In genomic region chr16:57646388-57647039, GRCh38 we compare ENCODE assay signal across 15 cellular contexts. TPM values are rescaled to one million over a fixed set of nuclear protein-coding genes. Genes with fewer than 3 reads are reported as not detected.
DNase-seq lines count a peak whose midpoint lies in the region; ATAC-seq, FAIRE-seq and TF ChIP-seq lines count a peak whose summit lies in the region.
"Had no signal": no experiment of that assay in that cellular context is flagged by ENCODE, and none has a peak within 500 bp of the region (broad histone marks: within the 10 kb centered on the region; RNA-seq: fewer than 3 reads in every experiment).

No MANE protein-coding gene starts in this region.

- H3K27ac Mint-ChIP-seq in astrocyte (ENCODE audit: unreplicated experiment): no peak overlapping the region
- H3K27ac Mint-ChIP-seq in stimulated activated memory B cell treated with anti-CD40 and anti-IgM and Interleukin-4, amounts not matched to agents 10 μg/mL and 1 μg/mL and 100 μg/mL, for 72 hours: no peak overlapping the region
- H3K27ac Mint-ChIP-seq in activated CD8-positive, alpha-beta memory T cell treated with anti-CD3 and anti-CD28 coated beads, Interleukin-2, amount 10 ng/mL, durations not matched to agents 7 days and 5 days: no peak overlapping the region
- H3K27ac Mint-ChIP-seq: endodermal cell had no signal

- no peak overlapping the region for H2AFZ ChIP-seq in astrocyte (ENCODE audit: low read depth, low read length)

- DNase-seq in HTR-8/SVneo (ENCODE audit: insufficient read length, low spot score): no peak
- DNase-seq in astrocyte (ENCODE audit: low read depth): no peak
- DNase-seq in kidney: no peak
- DNase-seq in activated CD8-positive, alpha-beta memory T cell treated with anti-CD3 and anti-CD28 coated beads, Interleukin-2, amount 10 ng/mL, durations not matched to agents 7 days and 5 days: no peak
- no peak for DNase-seq in Ammon's horn (ENCODE audit: low spot score)
- DNase-seq: amygdala; endodermal cell; hypothalamus; MV-4-11; NCI-H345; stimulated activated CD4-positive, alpha-beta T cell treated with anti-CD3 and anti-CD28 coated beads, Interleukin-4, amount 100 ng/mL, for 24 hours; T-helper 9 cell had no signal

- H3K27me3 ChIP-seq in astrocyte (ENCODE audit: insufficient read depth, low read length): no peaks in the 10 kb centered on the region

- no peaks in the 10 kb centered on the region for H3K36me3 Mint-ChIP-seq in astrocyte (ENCODE audit: low read depth, unreplicated experiment)
- no peaks in the 10 kb centered on the region for H3K36me3 Mint-ChIP-seq in stimulated activated memory B cell treated with anti-CD40 and anti-IgM and Interleukin-4, amounts not matched to agents 10 μg/mL and 1 μg/mL and 100 μg/mL, for 72 hours
- no peaks in the 10 kb centered on the region for H3K36me3 Mint-ChIP-seq in activated CD8-positive, alpha-beta memory T cell treated with anti-CD3 and anti-CD28 coated beads, Interleukin-2, amount 10 ng/mL, durations not matched to agents 7 days and 5 days

- H3K4me1 Mint-ChIP-seq in astrocyte (ENCODE audit: low read depth, unreplicated experiment): peaks cover 14% of the 10 kb centered on the region
- peaks cover 28% of the 10 kb centered on the region for H3K4me1 Mint-ChIP-seq in stimulated activated memory B cell treated with anti-CD40 and anti-IgM and Interleukin-4, amounts not matched to agents 10 μg/mL and 1 μg/mL and 100 μg/mL, for 72 hours
- H3K4me1 Mint-ChIP-seq in activated CD8-positive, alpha-beta memory T cell treated with anti-CD3 and anti-CD28 coated beads, Interleukin-2, amount 10 ng/mL, durations not matched to agents 7 days and 5 days: peaks cover 35% of the 10 kb centered on the region

- no peak overlapping the region for H3K4me2 ChIP-seq in astrocyte (ENCODE audit: low read length)

- H3K36me3 ChIP-seq in astrocyte (ENCODE audit: insufficient read depth, low read length) (no peaks in the 10 kb centered on the region), kidney (ENCODE audit: control insufficient read depth in 1 of 2, insufficient read depth in 2 of 2, low read length in 2 of 2) (peaks cover 23 to 40% of the 10 kb centered on the region in 2 donors)

- H4K20me1 ChIP-seq in astrocyte (ENCODE audit: insufficient read depth, low read length): no peaks in the 10 kb centered on the region

- no peaks in the 10 kb centered on the region for H3K9me3 Mint-ChIP-seq in astrocyte (ENCODE audit: unreplicated experiment)
- no peaks in the 10 kb centered on the region for H3K9me3 Mint-ChIP-seq in stimulated activated memory B cell treated with anti-CD40 and anti-IgM and Interleukin-4, amounts not matched to agents 10 μg/mL and 1 μg/mL and 100 μg/mL, for 72 hours
- H3K9me3 Mint-ChIP-seq in activated CD8-positive, alpha-beta memory T cell treated with anti-CD3 and anti-CD28 coated beads, Interleukin-2, amount 10 ng/mL, durations not matched to agents 7 days and 5 days (ENCODE audit: low read depth): no peaks in the 10 kb centered on the region
- H3K9me3 Mint-ChIP-seq: endodermal cell had no signal

- CTCF ChIA-PET in activated CD8-positive, alpha-beta memory T cell treated with anti-CD3 and anti-CD28 coated beads, Interleukin-2, amount 10 ng/mL, durations not matched to agents 7 days and 5 days (lab: Charles Lee): interaction anchor here (0.7 to 11.1 kb wide), 8 partner anchors 10 to 127 kb away, joined by 3 to 559 read pairs (median 46); partner anchors contain the start of gene CCDC102A

- H3K27ac ChIP-seq in astrocyte (ENCODE audit: low read depth, low read length) (no peak overlapping the region), kidney (ENCODE audit: low read depth in 2 of 2, low read length in 2 of 2) (peak overlapping the region; percentile 51 to 59)

- peak; percentile 93 for FAIRE-seq in HTR-8/SVneo (lab: Jason Lieb, UNC)
- FAIRE-seq in astrocyte (lab: Jason Lieb, UNC): no peak
- no peak for FAIRE-seq in kidney (lab: Jason Lieb, UNC)

- intact Hi-C loops in kidney (cut with DNase I): loop anchor here (5.0 kb wide), 1 partner anchor 54 kb away; no protein-coding TSS in a partner anchor

- H3K4me1 ChIP-seq in astrocyte (ENCODE audit: insufficient read depth, low read length): peaks cover 29% of the 10 kb centered on the region
- peaks cover 17 to 28% of the 10 kb centered on the region in 2 donors for H3K4me1 ChIP-seq in kidney (ENCODE audit: control insufficient read depth in 1 of 2, insufficient read depth in 1 of 2, low read depth in 1 of 2, low read length in 2 of 2)

- H3K4me3 ChIP-seq in astrocyte (ENCODE audit: insufficient read depth, low read depth, low read length) (no peak overlapping the region), kidney (ENCODE audit: low read length in 2 of 2) (no peak overlapping the region)

- H3K9ac ChIP-seq in astrocyte (ENCODE audit: low read length): peak overlapping the region; percentile 1
- no peak overlapping the region for H3K9ac ChIP-seq in kidney (ENCODE audit: low read length in 2 of 2)

- H3K27me3 Mint-ChIP-seq in astrocyte (ENCODE audit: low read depth, unreplicated experiment): peaks cover 5% of the 10 kb centered on the region
- peaks cover 7% of the 10 kb centered on the region for H3K27me3 Mint-ChIP-seq in stimulated activated memory B cell treated with anti-CD40 and anti-IgM and Interleukin-4, amounts not matched to agents 10 μg/mL and 1 μg/mL and 100 μg/mL, for 72 hours
- H3K27me3 Mint-ChIP-seq in activated CD8-positive, alpha-beta memory T cell treated with anti-CD3 and anti-CD28 coated beads, Interleukin-2, amount 10 ng/mL, durations not matched to agents 7 days and 5 days: no peaks in the 10 kb centered on the region

- H3K9me3 ChIP-seq in astrocyte (ENCODE audit: insufficient read depth, low read depth, low read length) (no peaks in the 10 kb centered on the region), kidney (ENCODE audit: control insufficient read depth in 1 of 2, low read length in 2 of 2) (no peaks in the 10 kb centered on the region)

- peak; percentile 40 for ATAC-seq in stimulated activated memory B cell treated with anti-CD40 and anti-IgM and Interleukin-4, amounts not matched to agents 10 μg/mL and 1 μg/mL and 100 μg/mL, for 72 hours
- no peak for ATAC-seq in GM21576 (IDR thresholded peaks at IDR 0.05; ENCODE audit: unreplicated experiment)
- ATAC-seq in activated CD8-positive, alpha-beta memory T cell treated with anti-CD3 and anti-CD28 coated beads, Interleukin-2, amount 10 ng/mL, durations not matched to agents 7 days and 5 days: no peak

- no peak overlapping the region for H3K4me3 Mint-ChIP-seq in astrocyte (ENCODE audit: unreplicated experiment)
- H3K4me3 Mint-ChIP-seq in stimulated activated memory B cell treated with anti-CD40 and anti-IgM and Interleukin-4, amounts not matched to agents 10 μg/mL and 1 μg/mL and 100 μg/mL, for 72 hours: no peak overlapping the region
- H3K4me3 Mint-ChIP-seq in activated CD8-positive, alpha-beta memory T cell treated with anti-CD3 and anti-CD28 coated beads, Interleukin-2, amount 10 ng/mL, durations not matched to agents 7 days and 5 days: no peak overlapping the region
- H3K4me3 Mint-ChIP-seq: endodermal cell had no signal

- TF ChIP-seq CTCF in astrocyte (IDR thresholded peaks at IDR 0.05; ENCODE audit: insufficient read depth, low read depth, low read length) (no peak), kidney (IDR thresholded peaks at IDR 0.05; ENCODE audit: borderline replicate concordance, extremely low read depth, insufficient read depth) (no peak)

- no peaks in the 10 kb centered on the region for H3K79me2 ChIP-seq in astrocyte (ENCODE audit: insufficient read depth, low read length)

RNA-seq across cellular contexts. Expression of gene ADGRG1, which starts 18.1 kb away (rescaled TPM):
- 13.6 and 13.9 TPM in 2 replicates for total RNA-seq in astrocyte
- total RNA-seq in kidney: 351 TPM
- 188 TPM for polyA plus RNA-seq in kidney (ENCODE audit: insufficient read depth, low read depth, low replicate concordance)
- total RNA-seq in activated CD8-positive, alpha-beta memory T cell treated with anti-CD3 and anti-CD28 coated beads, Interleukin-2, amount 10 ng/mL, durations not matched to agents 7 days and 5 days: 10 to 100 TPM in 1 of 2 experiments, 1 to 10 TPM in 1; 7.3 to 19.9 TPM

RNA-seq across cellular contexts. Expression of gene ADGRG3, which starts 21.6 kb away (rescaled TPM):
- total RNA-seq in astrocyte (not detected in 2 replicates), kidney (1.8 TPM)
- polyA plus RNA-seq in kidney (ENCODE audit: insufficient read depth, low read depth, low replicate concordance): 0.17 TPM
- not detected for total RNA-seq in activated CD8-positive, alpha-beta memory T cell treated with anti-CD3 and anti-CD28 coated beads, Interleukin-2, amount 10 ng/mL, durations not matched to agents 7 days and 5 days
- total RNA-seq: endodermal cell had no signal

RNA-seq across cellular contexts. Expression of gene DRC7, which starts 48.1 kb away (rescaled TPM):
- total RNA-seq in astrocyte: not detected in 2 replicates
- total RNA-seq in kidney: 3.2 TPM
- polyA plus RNA-seq in kidney (ENCODE audit: insufficient read depth, low read depth, low replicate concordance): 1.8 TPM
- not detected for total RNA-seq in activated CD8-positive, alpha-beta memory T cell treated with anti-CD3 and anti-CD28 coated beads, Interleukin-2, amount 10 ng/mL, durations not matched to agents 7 days and 5 days
- total RNA-seq: posterior vena cava had no signal

Comparison
In these comparisons a context has a peak if more than half of its experiments do, and no peak if none do; other contexts are left out.
1. RNA of gene ADGRG1, which starts 18.1 kb away (total RNA-seq): 351 TPM in kidney (single experiment); 7.3 to 19.9 TPM in activated CD8-positive, alpha-beta memory T cell treated with anti-CD3 and anti-CD28 coated beads, Interleukin-2, amount 10 ng/mL, durations not matched to agents 7 days and 5 days and 13.6 to 13.9 TPM in astrocyte; every median in the first group is over 10 times any median in the second.